Comparison of ENCODE assay signal across 9 cellular contexts in the genomic region with DNA sequence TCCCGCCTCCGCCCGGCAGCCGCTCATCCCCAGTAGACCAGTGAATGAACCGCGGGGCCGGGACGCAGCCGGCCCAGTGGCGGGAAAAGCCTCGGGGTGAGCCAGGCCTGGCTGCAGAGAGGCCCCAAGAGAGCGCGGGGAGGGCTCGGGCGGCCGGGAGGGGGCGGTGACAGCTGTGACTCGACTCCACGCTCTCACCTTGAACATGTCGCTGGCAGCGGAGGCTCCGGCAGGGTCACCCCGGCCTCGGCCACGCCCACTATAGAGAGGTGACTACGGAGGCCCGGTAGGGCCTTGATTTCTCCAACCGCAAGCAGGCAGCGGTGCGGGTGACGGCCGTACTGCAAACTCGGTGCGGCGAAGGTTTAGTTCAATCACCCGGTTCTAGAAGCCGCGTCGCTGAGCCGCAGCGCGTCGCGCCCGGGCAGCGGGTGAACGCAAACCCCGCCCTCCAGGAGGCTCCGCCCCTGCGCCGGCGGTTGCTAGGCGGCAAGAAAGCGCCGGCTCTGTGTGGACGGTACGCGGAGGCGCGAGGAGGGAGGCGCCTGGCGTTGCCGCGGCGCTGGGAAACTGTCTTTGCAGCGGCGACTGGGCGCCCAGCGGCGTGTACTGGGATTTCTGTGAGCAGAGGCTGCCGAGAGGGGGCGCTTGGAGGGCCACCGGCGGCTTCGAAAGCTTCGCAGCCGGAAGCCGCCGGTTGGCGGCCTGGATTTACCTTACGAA. TPM values are rescaled to one million over a fixed set of nuclear protein-coding genes. Genes with fewer than 3 reads are reported as not detected.
A peak's percentile ranks its signal among the peaks of the same experiment; 100 is the strongest.
DNase-seq lines count a peak whose midpoint lies in the region; ATAC-seq, FAIRE-seq and TF ChIP-seq lines count a peak whose summit lies in the region.
"Had no signal": no experiment of that assay in that cellular context is flagged by ENCODE, and none has a peak within 500 bp of the region (broad histone marks: within the 10 kb centered on the region; RNA-seq: fewer than 3 reads in every experiment).

A gene (minus strand): TSS at position 443 of the 723 bp plus-strand sequence. CDS start 236 bp downstream, at position 207.
A gene with protein sequence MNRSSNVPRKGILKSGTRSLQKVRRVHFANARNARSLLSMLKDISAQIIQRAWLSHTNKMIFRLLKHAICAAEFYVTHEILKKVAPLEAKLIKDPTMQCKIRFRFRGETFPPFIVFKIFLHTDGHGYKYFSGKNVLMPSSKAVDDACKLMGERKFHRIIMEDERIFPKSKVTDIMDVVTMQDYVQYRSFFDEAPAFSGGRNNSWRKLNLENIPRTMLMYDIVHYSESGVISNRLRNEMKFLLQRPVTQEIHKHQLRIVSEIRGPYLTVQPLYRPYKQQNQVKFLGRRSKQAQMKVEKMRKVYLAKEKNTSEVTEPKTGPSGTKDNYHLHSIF (plus strand): TSS at position 511 of the 723 bp plus-strand sequence. CDS start 2,297 bp downstream, outside the sequence.

- DNase-seq in AG08396 (ENCODE audit: low spot score) (peak; percentile 91), NCI-H2196 treated with DMSO at 0.1 percent for 48 hours (lab: John Stamatoyannopoulos, UW; ENCODE audit: unreplicated experiment) (peak; percentile 81), bronchial epithelial cell (ENCODE audit: low read depth) (peak; percentile 77), iris pigment epithelial cell (ENCODE audit: low read depth) (peak; percentile 87)
- peak; percentile 76 to 87 (median 85) for DNase-seq in stimulated activated CD4-positive, alpha-beta T cell treated with anti-CD3 and anti-CD28 coated beads, Interleukin-12 subunit alpha, Interleukin-12 subunit beta, amount 100 ng/mL, for 48 hours (ENCODE audit: low read depth in 2 of 3, low spot score in 1 of 3)

- H3K27me3 ChIP-seq in bronchial epithelial cell (ENCODE audit: control insufficient read depth, insufficient read depth, low read length), result no peaks in the 10 kb centered on the region

- TF ChIP-seq CTCF in WI38 (IDR thresholded peaks at IDR 0.05; ENCODE audit: low read depth, low read length) (peak; percentile 61), bronchial epithelial cell (IDR thresholded peaks at IDR 0.05; ENCODE audit: insufficient read depth, low read length, severe bottlenecking) (peak; percentile 77)

- peak within 1 kb of the TSS; percentile 62 for H3K4me3 ChIP-seq in WI38 (ENCODE audit: low read depth, low read length)
- H3K4me3 ChIP-seq in bronchial epithelial cell (ENCODE audit: low read depth, low read length), result peak within 1 kb of the TSS; percentile 56

- H3K36me3 ChIP-seq in bronchial epithelial cell (ENCODE audit: control insufficient read depth, insufficient read depth, low read length), result no peaks in the 10 kb centered on the region

- ATAC-seq in GM18907 (IDR thresholded peaks at IDR 0.05; ENCODE audit: unreplicated experiment), result peak; percentile 92
- ATAC-seq in HG03139 (IDR thresholded peaks at IDR 0.05; ENCODE audit: unreplicated experiment), result peak; percentile 92

- no peak for FAIRE-seq in bronchial epithelial cell (lab: Jason Lieb, UNC)

RNA-seq across cellular contexts. Expression of the first gene that starts in this region (rescaled TPM):
- total RNA-seq in bronchial epithelial cell, result 6.0 and 7.4 TPM in 2 replicates

RNA-seq across cellular contexts. Expression of the second gene that starts in this region (rescaled TPM):
- not detected in 2 replicates for total RNA-seq in bronchial epithelial cell
- total RNA-seq: T-helper 2 cell treated with Interferon-gamma antibody and Interleukin-4, amounts not matched to agents 100 ng/mL and 5 ng/mL, for 36 hours had no signal

Comparison
In these comparisons a context has a peak if more than half of its experiments do, and no peak if none do; other contexts are left out.
1. Peak in every context shown above with its lines: DNase-seq, ATAC-seq and H3K4me3 ChIP-seq.